Comparison of ENCODE assay signal across 8 cellular contexts in genomic region chr17:44065668-44066203, GRCh38. TPM values are rescaled to one million over a fixed set of nuclear protein-coding genes. Genes with fewer than 3 reads are reported as not detected.
DNase-seq lines count a peak whose midpoint lies in the region; ATAC-seq and TF ChIP-seq lines count a peak whose summit lies in the region.

No MANE protein-coding gene starts in this region.

- H3K27me3 ChIP-seq in left ventricle myocardium inferior (ENCODE audit: low read depth): no peaks in the 10 kb centered on the region
- no peaks in the 10 kb centered on the region for H3K27me3 ChIP-seq in iPS-18a (ENCODE audit: control insufficient read depth, insufficient read depth, low read length)

- H3K4me3 ChIP-seq in left ventricle myocardium inferior (peak overlapping the region; percentile 81), iPS-18a (ENCODE audit: low read length) (peak overlapping the region; percentile 99)

- H3K27ac ChIP-seq in left ventricle myocardium inferior (replicated peaks) (peak overlapping the region; percentile 96), iPS-18a (ENCODE audit: low read length) (peak overlapping the region; percentile 88)

- H3K27ac Mint-ChIP-seq in activated naive CD4-positive, alpha-beta T cell treated with anti-CD3 and anti-CD28 coated beads, Interleukin-2, amount 50 U/mL, for 24 hours: peak overlapping the region; percentile 85
- peak overlapping the region; percentile 97 for H3K27ac Mint-ChIP-seq in stimulated activated effector memory CD8-positive, alpha-beta T cell treated with anti-CD3 and anti-CD28 coated beads, Interleukin-12 subunit alpha, Interleukin-12 subunit beta, amount 100 ng/mL, for 72 hours

- ATAC-seq in Right ventricle myocardium inferior: no peak
- ATAC-seq in stimulated activated effector memory CD8-positive, alpha-beta T cell treated with anti-CD3 and anti-CD28 coated beads, Interleukin-12 subunit alpha, Interleukin-12 subunit beta, amount 100 ng/mL, for 72 hours: no peak
- no peak for ATAC-seq in HG03159 (IDR thresholded peaks at IDR 0.05; ENCODE audit: unreplicated experiment)

- H3K36me3 Mint-ChIP-seq in activated naive CD4-positive, alpha-beta T cell treated with anti-CD3 and anti-CD28 coated beads, Interleukin-2, amount 50 U/mL, for 24 hours: peaks cover 11% of the 10 kb centered on the region
- H3K36me3 Mint-ChIP-seq in stimulated activated effector memory CD8-positive, alpha-beta T cell treated with anti-CD3 and anti-CD28 coated beads, Interleukin-12 subunit alpha, Interleukin-12 subunit beta, amount 100 ng/mL, for 72 hours: peaks cover 67% of the 10 kb centered on the region

- no peak for DNase-seq in left ventricle myocardium inferior
- no peak for DNase-seq in Right ventricle myocardium inferior (ENCODE audit: missing footprints)
- DNase-seq in stimulated activated effector memory CD8-positive, alpha-beta T cell treated with anti-CD3 and anti-CD28 coated beads, Interleukin-12 subunit alpha, Interleukin-12 subunit beta, amount 100 ng/mL, for 72 hours (ENCODE audit: low spot score in 2 of 2): peak in 1 of 2 donors; percentile 64
- no peak for DNase-seq in NCI-H1105 treated with DMSO at 0.1 percent for 48 hours (lab: John Stamatoyannopoulos, UW)
- DNase-seq in OCI-M2 (lab: John Stamatoyannopoulos, UW; ENCODE audit: unreplicated experiment): no peak

- peak overlapping the region; percentile 97 for H3K4me3 Mint-ChIP-seq in activated naive CD4-positive, alpha-beta T cell treated with anti-CD3 and anti-CD28 coated beads, Interleukin-2, amount 50 U/mL, for 24 hours
- peak overlapping the region; percentile 94 for H3K4me3 Mint-ChIP-seq in stimulated activated effector memory CD8-positive, alpha-beta T cell treated with anti-CD3 and anti-CD28 coated beads, Interleukin-12 subunit alpha, Interleukin-12 subunit beta, amount 100 ng/mL, for 72 hours

- H3K36me3 ChIP-seq in left ventricle myocardium inferior: peaks cover 26% of the 10 kb centered on the region
- H3K36me3 ChIP-seq in iPS-18a (ENCODE audit: control insufficient read depth, low read depth, low read length): peaks cover 29% of the 10 kb centered on the region

- peak overlapping the region; percentile 98 for H3K9ac ChIP-seq in iPS-18a (ENCODE audit: low read length)

- H3K4me1 ChIP-seq in left ventricle myocardium inferior (peaks cover 73% of the 10 kb centered on the region), iPS-18a (ENCODE audit: control insufficient read depth, low read depth, low read length) (peaks cover 10% of the 10 kb centered on the region)

- H3K4me1 Mint-ChIP-seq in activated naive CD4-positive, alpha-beta T cell treated with anti-CD3 and anti-CD28 coated beads, Interleukin-2, amount 50 U/mL, for 24 hours: peaks cover 55% of the 10 kb centered on the region
- peaks cover 41% of the 10 kb centered on the region for H3K4me1 Mint-ChIP-seq in stimulated activated effector memory CD8-positive, alpha-beta T cell treated with anti-CD3 and anti-CD28 coated beads, Interleukin-12 subunit alpha, Interleukin-12 subunit beta, amount 100 ng/mL, for 72 hours

- H3K9me3 Mint-ChIP-seq in activated naive CD4-positive, alpha-beta T cell treated with anti-CD3 and anti-CD28 coated beads, Interleukin-2, amount 50 U/mL, for 24 hours: no peaks in the 10 kb centered on the region
- H3K9me3 Mint-ChIP-seq in stimulated activated effector memory CD8-positive, alpha-beta T cell treated with anti-CD3 and anti-CD28 coated beads, Interleukin-12 subunit alpha, Interleukin-12 subunit beta, amount 100 ng/mL, for 72 hours: no peaks in the 10 kb centered on the region

- no peaks in the 10 kb centered on the region for H3K9me3 ChIP-seq in left ventricle myocardium inferior (replicated peaks)
- H3K9me3 ChIP-seq in iPS-18a (ENCODE audit: control insufficient read depth, low read depth, low read length): no peaks in the 10 kb centered on the region

- no peak for TF ChIP-seq CTCF in left ventricle myocardium inferior (IDR thresholded peaks at IDR 0.05; ENCODE audit: borderline replicate concordance)

- H3K27me3 Mint-ChIP-seq in activated naive CD4-positive, alpha-beta T cell treated with anti-CD3 and anti-CD28 coated beads, Interleukin-2, amount 50 U/mL, for 24 hours: no peaks in the 10 kb centered on the region

- intact Hi-C loops in left ventricle myocardium inferior (cut with micrococcal nuclease): no loop called here
- intact Hi-C loops in Right ventricle myocardium inferior (cut with DNase I): no loop called here

RNA-seq across cellular contexts. Expression of gene LSM12, which starts 0.7 kb away (rescaled TPM):
- total RNA-seq in left ventricle myocardium inferior: 41.2 TPM
- 47.6 TPM for total RNA-seq in Right ventricle myocardium inferior

RNA-seq across cellular contexts. Expression of gene G6PC3, which starts 4.8 kb away (rescaled TPM):
- total RNA-seq in left ventricle myocardium inferior: 29.3 TPM
- 30.4 TPM for total RNA-seq in Right ventricle myocardium inferior

RNA-seq across cellular contexts. Expression of gene TMEM101, which starts 51.0 kb away (rescaled TPM):
- total RNA-seq in left ventricle myocardium inferior (18.3 TPM), Right ventricle myocardium inferior (21.5 TPM)

RNA-seq across cellular contexts. Expression of gene HDAC5, which starts 57.7 kb away (rescaled TPM):
- total RNA-seq in left ventricle myocardium inferior (62.6 TPM), Right ventricle myocardium inferior (67.5 TPM)
